Comparison of ENCODE assay signal across 15 cellular contexts in the genomic region with DNA sequence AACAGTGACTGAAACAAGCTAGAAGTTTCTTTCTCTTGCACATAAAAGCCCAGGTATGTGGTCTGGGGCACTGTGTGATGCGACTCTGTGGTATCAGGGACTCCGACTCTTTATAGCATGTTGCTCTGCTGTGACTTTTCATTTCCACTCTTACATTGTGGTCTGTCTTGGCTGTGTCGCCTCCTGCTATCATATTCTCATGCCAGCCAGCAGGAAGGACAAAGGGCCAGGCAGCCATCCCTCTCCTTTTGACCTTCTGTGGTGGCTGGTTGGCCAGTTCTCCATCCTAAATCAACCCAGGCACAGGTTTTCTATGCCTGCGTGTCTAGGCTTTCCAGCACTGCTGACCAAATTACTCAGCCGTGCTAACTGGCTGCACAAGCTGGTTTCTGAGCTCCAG. TPM values are rescaled to one million over a fixed set of nuclear protein-coding genes. Genes with fewer than 3 reads are reported as not detected.
A peak's percentile ranks its signal among the peaks of the same experiment; 100 is the strongest.
DNase-seq lines count a peak whose midpoint lies in the region; ATAC-seq, FAIRE-seq and TF ChIP-seq lines count a peak whose summit lies in the region.
"Had no signal": no experiment of that assay in that cellular context is flagged by ENCODE, and none has a peak within 500 bp of the region (broad histone marks: within the 10 kb centered on the region; RNA-seq: fewer than 3 reads in every experiment).

No MANE protein-coding gene starts in this region.

- no peak for TF ChIP-seq POLR2A in GM12891 (IDR thresholded peaks at IDR 0.05; ENCODE audit: low read depth, low read length)

- no peak overlapping the region for H3K4me3 ChIP-seq in left ventricle myocardium inferior

- peaks cover 63% of the 10 kb centered on the region for H3K36me3 ChIP-seq in left ventricle myocardium inferior

- no peaks in the 10 kb centered on the region for H3K9me3 Mint-ChIP-seq in stimulated activated memory B cell treated with anti-CD40 and anti-IgM and Interleukin-4, amounts not matched to agents 10 μg/mL and 1 μg/mL and 100 μg/mL, for 72 hours
- H3K9me3 Mint-ChIP-seq: CD4-positive, alpha-beta T cell; H9 had no signal

- no peaks in the 10 kb centered on the region for H3K9me3 ChIP-seq in left ventricle myocardium inferior (replicated peaks)

- peak overlapping the region; percentile 69 for H3K27ac ChIP-seq in left ventricle myocardium inferior (replicated peaks)

- H3K27me3 Mint-ChIP-seq in stimulated activated memory B cell treated with anti-CD40 and anti-IgM and Interleukin-4, amounts not matched to agents 10 μg/mL and 1 μg/mL and 100 μg/mL, for 72 hours: no peaks in the 10 kb centered on the region
- H3K27me3 Mint-ChIP-seq: B cell; CD4-positive, alpha-beta T cell had no signal

- peaks cover 13% of the 10 kb centered on the region for H3K4me1 ChIP-seq in left ventricle myocardium inferior

- intact Hi-C loops in Right ventricle myocardium inferior (cut with DNase I) (no loop called here), left cardiac atrium (cut with DNase I) (no loop called here), left ventricle myocardium inferior (cut with micrococcal nuclease) (no loop called here)

- DNase-seq in Right ventricle myocardium inferior (ENCODE audit: missing footprints) (no peak), left cardiac atrium (no peak), GM12891 (ENCODE audit: insufficient read length, low spot score) (no peak), left ventricle myocardium inferior (no peak), NCI-H774 (lab: John Stamatoyannopoulos, UW) (no peak)
- DNase-seq: C1 segment of cervical spinal cord; Calu3; CD4-positive, alpha-beta T cell; DMS 273 treated with DMSO at 0.1 percent for 48 hours; GOT3; H9 had no signal

- peaks cover 57% of the 10 kb centered on the region for H3K36me3 Mint-ChIP-seq in stimulated activated memory B cell treated with anti-CD40 and anti-IgM and Interleukin-4, amounts not matched to agents 10 μg/mL and 1 μg/mL and 100 μg/mL, for 72 hours

- TF ChIP-seq CTCF in left ventricle myocardium inferior (IDR thresholded peaks at IDR 0.05; ENCODE audit: borderline replicate concordance): no peak

- ATAC-seq in Right ventricle myocardium inferior: peak; percentile 73
- no peak for ATAC-seq in left cardiac atrium
- ATAC-seq in stimulated activated memory B cell treated with anti-CD40 and anti-IgM and Interleukin-4, amounts not matched to agents 10 μg/mL and 1 μg/mL and 100 μg/mL, for 72 hours: no peak
- no peak for ATAC-seq in HG03159 (IDR thresholded peaks at IDR 0.05; ENCODE audit: unreplicated experiment)

- FAIRE-seq in GM12891 (lab: Jason Lieb, UNC): peak; percentile 35
- FAIRE-seq: GM12892 had no signal

- H3K4me1 Mint-ChIP-seq in stimulated activated memory B cell treated with anti-CD40 and anti-IgM and Interleukin-4, amounts not matched to agents 10 μg/mL and 1 μg/mL and 100 μg/mL, for 72 hours: no peaks in the 10 kb centered on the region
- H3K4me1 Mint-ChIP-seq: B cell had no signal

- H3K27ac Mint-ChIP-seq in stimulated activated memory B cell treated with anti-CD40 and anti-IgM and Interleukin-4, amounts not matched to agents 10 μg/mL and 1 μg/mL and 100 μg/mL, for 72 hours: peak overlapping the region; percentile 16
- H3K27ac Mint-ChIP-seq: B cell; CD4-positive, alpha-beta T cell had no signal

- no peak overlapping the region for H3K4me3 Mint-ChIP-seq in stimulated activated memory B cell treated with anti-CD40 and anti-IgM and Interleukin-4, amounts not matched to agents 10 μg/mL and 1 μg/mL and 100 μg/mL, for 72 hours
- H3K4me3 Mint-ChIP-seq: B cell; CD4-positive, alpha-beta T cell; H9 had no signal

- no peaks in the 10 kb centered on the region for H3K27me3 ChIP-seq in left ventricle myocardium inferior (ENCODE audit: low read depth)

TF ChIP-seq in GM12891, 5 proteins besides CTCF, POLR2A, EP300 and RAD21:
- TF ChIP-seq TAF1 (IDR thresholded peaks at IDR 0.05; ENCODE audit: low read depth, low read length) (no peak), POU2F2 (IDR thresholded peaks at IDR 0.05; ENCODE audit: low read depth, low read length) (no peak), SPI1 (IDR thresholded peaks at IDR 0.05; ENCODE audit: low read depth, low read length) (no peak), PAX5 (IDR thresholded peaks at IDR 0.05; ENCODE audit: insufficient read depth, low read length, severe bottlenecking) (no peak), POLR2AphosphoS5 (IDR thresholded peaks at IDR 0.05; ENCODE audit: low read depth, low read length) (no peak)

RNA-seq across cellular contexts. Expression of gene ACAD10, which starts 8.0 kb away (rescaled TPM):
- 27.8 TPM for total RNA-seq in Right ventricle myocardium inferior
- total RNA-seq in left cardiac atrium: 10 to 100 TPM; 17.7 to 23.7 TPM
- polyA plus RNA-seq in GM12891 (2012; ENCODE audit: low read depth, missing spikeins): 11.8 TPM
- total RNA-seq in left ventricle myocardium inferior: 36.6 TPM

RNA-seq across cellular contexts. Expression of gene BRAP, which starts 8.1 kb away (rescaled TPM):
- total RNA-seq in Right ventricle myocardium inferior: 14.1 TPM
- 10 to 100 TPM; 12.9 to 13.0 TPM for total RNA-seq in left cardiac atrium
- polyA plus RNA-seq in GM12891 (2012; ENCODE audit: low read depth, missing spikeins): 12.7 TPM
- 14.5 TPM for total RNA-seq in left ventricle myocardium inferior
